ENCODE assay signal across 8 cellular contexts in the genomic region with DNA sequence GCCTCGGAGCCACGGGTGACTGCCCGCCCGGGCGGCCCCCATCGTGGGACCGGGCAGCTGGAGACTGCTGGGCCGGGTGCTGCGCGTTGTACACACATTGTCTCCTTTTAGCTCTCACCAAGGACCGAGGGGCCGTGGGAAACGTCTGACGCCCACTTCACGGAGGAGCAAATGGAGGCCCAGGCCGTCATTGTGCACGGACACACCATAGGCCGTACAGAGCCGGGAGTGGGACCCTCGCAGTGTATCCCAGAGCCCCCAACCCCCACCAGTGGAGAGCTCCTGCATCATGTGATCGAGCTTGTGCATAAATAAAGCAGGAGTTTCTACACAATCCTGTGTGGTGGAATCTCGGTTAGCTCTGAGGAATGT. TPM values are rescaled to one million over a fixed set of nuclear protein-coding genes. Genes with fewer than 3 reads are reported as not detected.
DNase-seq lines count a peak whose midpoint lies in the region; ATAC-seq and TF ChIP-seq lines count a peak whose summit lies in the region.

No MANE protein-coding gene starts in this region.

- H3K27ac ChIP-seq in mesodermal cell (ENCODE audit: low read depth, low read length, severe bottlenecking), result no peak overlapping the region

- peak overlapping the region; percentile 88 for H3K9ac ChIP-seq in NT2/D1 (ENCODE audit: insufficient read length, low read depth)

- POLR2A ChIA-PET in activated CD4-positive, alpha-beta T cell treated with anti-CD3 and anti-CD28 coated beads, Interleukin-2, amount 10 ng/mL, durations not matched to agents 7 days and 5 days (lab: Charles Lee), result no interaction called here

- H3K4me3 Mint-ChIP-seq in activated CD4-positive, alpha-beta T cell treated with anti-CD3 and anti-CD28 coated beads, Interleukin-2, amount 10 ng/mL, durations not matched to agents 7 days and 5 days, result peak overlapping the region; percentile 77
- peak overlapping the region; percentile 87 for H3K4me3 Mint-ChIP-seq in type B pancreatic cell

- H3K4me1 Mint-ChIP-seq in activated CD4-positive, alpha-beta T cell treated with anti-CD3 and anti-CD28 coated beads, Interleukin-2, amount 10 ng/mL, durations not matched to agents 7 days and 5 days, result peaks cover 41% of the 10 kb centered on the region
- no peaks in the 10 kb centered on the region for H3K4me1 Mint-ChIP-seq in type B pancreatic cell (ENCODE audit: unreplicated experiment)

- H3K27ac Mint-ChIP-seq in activated CD4-positive, alpha-beta T cell treated with anti-CD3 and anti-CD28 coated beads, Interleukin-2, amount 10 ng/mL, durations not matched to agents 7 days and 5 days, result peak overlapping the region; percentile 76
- H3K27ac Mint-ChIP-seq in type B pancreatic cell, result no peak overlapping the region

- H3K4me1 ChIP-seq in NT2/D1 (ENCODE audit: insufficient read depth, insufficient read length) (no peaks in the 10 kb centered on the region), mesodermal cell (ENCODE audit: control insufficient read depth, insufficient read depth, low read length, poor library complexity, severe bottlenecking) (peaks cover 11% of the 10 kb centered on the region)

- H3K9me3 Mint-ChIP-seq in activated CD4-positive, alpha-beta T cell treated with anti-CD3 and anti-CD28 coated beads, Interleukin-2, amount 10 ng/mL, durations not matched to agents 7 days and 5 days, result no peaks in the 10 kb centered on the region
- H3K9me3 Mint-ChIP-seq in type B pancreatic cell, result no peaks in the 10 kb centered on the region

- 1% methylated on average over 13 to 15 of the region's 22 CpGs for WGBS in mesodermal cell (ENCODE audit: insufficient coverage in 2 of 2), 2 experiments

- TF ChIP-seq CTCF in choroid plexus epithelial cell (conservative IDR thresholded peaks at IDR 0.05; ENCODE audit: low read depth, low read length) (no peak), type B pancreatic cell (conservative IDR thresholded peaks at IDR 0.05) (no peak)

- peaks cover 11% of the 10 kb centered on the region for H3K36me3 Mint-ChIP-seq in activated CD4-positive, alpha-beta T cell treated with anti-CD3 and anti-CD28 coated beads, Interleukin-2, amount 10 ng/mL, durations not matched to agents 7 days and 5 days (ENCODE audit: low read depth)
- H3K36me3 Mint-ChIP-seq in type B pancreatic cell, result no peaks in the 10 kb centered on the region

- CTCF ChIA-PET in activated CD4-positive, alpha-beta T cell treated with anti-CD3 and anti-CD28 coated beads, Interleukin-2, amount 10 ng/mL, durations not matched to agents 7 days and 5 days (lab: Charles Lee), result interaction anchor here (1.5 to 2.1 kb wide), 4 partner anchors 9 to 25 kb away, joined by 5 to 6 read pairs (median 6); a partner anchor contains a TSS

- H3K27me3 ChIP-seq in NT2/D1 (ENCODE audit: insufficient read depth, insufficient read length), result no peaks in the 10 kb centered on the region

- H3K36me3 ChIP-seq in NT2/D1 (ENCODE audit: insufficient read depth, insufficient read length, low read length) (peaks cover 13% of the 10 kb centered on the region), mesodermal cell (ENCODE audit: control insufficient read depth, insufficient read depth, low read length) (peaks cover 38% of the 10 kb centered on the region)

- ATAC-seq in HG02642 (IDR thresholded peaks at IDR 0.05; ENCODE audit: poor library complexity, unreplicated experiment), result no peak

- H3K9me3 ChIP-seq in NT2/D1 (ENCODE audit: insufficient read depth, low read length) (no peaks in the 10 kb centered on the region), mesodermal cell (ENCODE audit: control insufficient read depth, low read length) (no peaks in the 10 kb centered on the region)

- H3K4me3 ChIP-seq in NT2/D1 (ENCODE audit: insufficient read length, low read depth), result peak overlapping the region; percentile 80
- peak overlapping the region; percentile 81 for H3K4me3 ChIP-seq in choroid plexus epithelial cell (ENCODE audit: low read depth, low read length)
- H3K4me3 ChIP-seq in mesodermal cell (ENCODE audit: extremely low read depth, insufficient read depth, low read length, poor library complexity, severe bottlenecking), result peak overlapping the region; percentile 68

- no peak for DNase-seq in activated CD4-positive, alpha-beta T cell treated with anti-CD3 and anti-CD28 coated beads, Interleukin-2, amount 10 ng/mL, durations not matched to agents 7 days and 5 days
- DNase-seq in activated CD4-positive, alpha-beta T cell treated with anti-CD3 and anti-CD28 coated beads, Interleukin-2, amount 50 U/mL, for 4 hours, result no peak
- no peak for DNase-seq in NT2/D1 (ENCODE audit: low read depth, low spot score)
- peak; percentile 34 for DNase-seq in choroid plexus epithelial cell (ENCODE audit: low read depth)
- peak; percentile 68 for DNase-seq in type B pancreatic cell (ENCODE audit: extremely low spot score, unreplicated experiment)
- no peak for DNase-seq in glomerular visceral epithelial cell (ENCODE audit: extremely low spot score)

- peaks cover 6% of the 10 kb centered on the region for H3K27me3 Mint-ChIP-seq in activated CD4-positive, alpha-beta T cell treated with anti-CD3 and anti-CD28 coated beads, Interleukin-2, amount 10 ng/mL, durations not matched to agents 7 days and 5 days
- no peaks in the 10 kb centered on the region for H3K27me3 Mint-ChIP-seq in type B pancreatic cell

RNA-seq across cellular contexts. Expression of a gene that starts 0.7 kb away (rescaled TPM):
- 10 to 100 TPM; 45.4 to 49.4 TPM for total RNA-seq in activated CD4-positive, alpha-beta T cell treated with anti-CD3 and anti-CD28 coated beads, Interleukin-2, amount 10 ng/mL, durations not matched to agents 7 days and 5 days
- 58.5 TPM for polyA plus RNA-seq in mesodermal cell (2013, experiment 1 of 2)
- polyA plus RNA-seq in mesodermal cell (2013, experiment 2 of 2), result 59.8 TPM
- 39.4 and 42.7 TPM in 2 replicates for total RNA-seq in type B pancreatic cell (ENCODE audit: low replicate concordance)

RNA-seq across cellular contexts. Expression of a gene that starts 24.0 kb away (rescaled TPM):
- total RNA-seq in activated CD4-positive, alpha-beta T cell treated with anti-CD3 and anti-CD28 coated beads, Interleukin-2, amount 10 ng/mL, durations not matched to agents 7 days and 5 days, result 100 to 1,000 TPM; 132 to 145 TPM
- polyA plus RNA-seq in mesodermal cell (2013, experiment 1 of 2), result 130 TPM
- polyA plus RNA-seq in mesodermal cell (2013, experiment 2 of 2), result 144 TPM
- 132 and 141 TPM in 2 replicates for total RNA-seq in type B pancreatic cell (ENCODE audit: low replicate concordance)

Comparison
In these comparisons a context has a peak if more than half of its experiments do, and no peak if none do; other contexts are left out.
1. DNase-seq: peak in choroid plexus epithelial cell (single experiment) and type B pancreatic cell (single experiment); none in activated CD4-positive, alpha-beta T cell treated with anti-CD3 and anti-CD28 coated beads, Interleukin-2, amount 10 ng/mL, durations not matched to agents 7 days and 5 days (single experiment), activated CD4-positive, alpha-beta T cell treated with anti-CD3 and anti-CD28 coated beads, Interleukin-2, amount 50 U/mL, for 4 hours (0 of 2), NT2/D1 (single experiment) and glomerular visceral epithelial cell (single experiment).
2. Peak in every context shown above with its lines, with median percentiles within 50 percentile points of each other: H3K4me3 ChIP-seq.